In the genomic region with DNA sequence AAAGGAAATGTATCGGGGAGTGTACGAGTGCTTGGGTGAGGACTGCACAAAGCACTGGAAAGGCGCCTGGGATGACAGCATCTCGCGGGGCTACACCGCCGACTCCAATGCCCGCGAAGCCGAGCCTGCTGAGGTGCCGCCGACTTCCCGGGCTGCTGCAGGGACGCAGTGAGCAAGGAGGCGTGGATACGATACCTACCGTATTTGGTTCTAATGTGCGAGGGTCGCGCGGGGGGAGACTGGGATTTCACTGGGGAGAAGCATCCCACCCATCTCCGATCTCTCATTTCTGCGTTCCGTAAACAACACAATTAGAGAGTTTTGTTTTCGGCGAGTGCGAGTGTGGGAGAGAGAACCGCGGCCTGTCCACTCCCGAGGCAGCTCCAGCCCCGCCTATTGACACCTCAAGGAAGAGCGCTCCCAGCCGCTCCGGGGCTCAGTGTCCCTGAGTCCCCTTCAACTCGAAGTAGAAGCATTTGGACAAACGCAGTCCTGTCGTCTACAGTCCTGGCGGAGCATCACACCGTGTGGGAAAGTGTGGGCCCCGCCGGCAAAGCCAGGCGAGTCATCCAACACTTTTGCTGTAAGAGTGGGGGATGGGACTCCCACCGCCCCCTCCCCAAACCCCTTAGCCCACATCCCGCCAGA, we compare ENCODE assay signal across 8 cellular contexts. TPM values are rescaled to one million over a fixed set of nuclear protein-coding genes. Genes with fewer than 3 reads are reported as not detected.
A peak's percentile ranks its signal among the peaks of the same experiment; 100 is the strongest.
DNase-seq lines count a peak whose midpoint lies in the region; ATAC-seq and TF ChIP-seq lines count a peak whose summit lies in the region.

No MANE protein-coding gene starts in this region.

- H3K4me3 ChIP-seq in brain microvascular endothelial cell (ENCODE audit: low read depth, low read length) = peak overlapping the region; percentile 54

- peaks cover 76% of the 10 kb centered on the region for H3K27me3 Mint-ChIP-seq in activated CD4-positive, alpha-beta T cell treated with anti-CD3 and anti-CD28 coated beads for 36 hours
- peaks cover 96% of the 10 kb centered on the region for H3K27me3 Mint-ChIP-seq in stimulated activated memory B cell treated with anti-CD40 and anti-IgM and Interleukin-4, amounts not matched to agents 10 μg/mL and 1 μg/mL and 100 μg/mL, for 72 hours

- POLR2A ChIA-PET in activated CD4-positive, alpha-beta T cell treated with anti-CD3 and anti-CD28 coated beads for 36 hours (lab: Charles Lee) = no interaction called here

- in situ Hi-C loops in brain microvascular endothelial cell (cut with HindIII; ENCODE audit: low pct_ligation_motif_present, low sequenced_read_pairs) = no loop called here

- peak overlapping the region; percentile 65 for H3K4me3 Mint-ChIP-seq in activated CD4-positive, alpha-beta T cell treated with anti-CD3 and anti-CD28 coated beads for 36 hours
- peak overlapping the region; percentile 82 for H3K4me3 Mint-ChIP-seq in stimulated activated memory B cell treated with anti-CD40 and anti-IgM and Interleukin-4, amounts not matched to agents 10 μg/mL and 1 μg/mL and 100 μg/mL, for 72 hours

- intact Hi-C loops in activated CD4-positive, alpha-beta T cell treated with anti-CD3 and anti-CD28 coated beads for 36 hours (cut with DNase I, micrococcal nuclease) = loop anchor here in 1 of 2 experiments (2.0 kb wide), 1 partner anchor 513 kb away; no protein-coding TSS in a partner anchor

- H3K27ac ChIP-seq in brain microvascular endothelial cell = no peak overlapping the region

- H3K36me3 Mint-ChIP-seq in activated CD4-positive, alpha-beta T cell treated with anti-CD3 and anti-CD28 coated beads for 36 hours (ENCODE audit: low read depth) = no peaks in the 10 kb centered on the region
- peaks cover 4% of the 10 kb centered on the region for H3K36me3 Mint-ChIP-seq in stimulated activated memory B cell treated with anti-CD40 and anti-IgM and Interleukin-4, amounts not matched to agents 10 μg/mL and 1 μg/mL and 100 μg/mL, for 72 hours

- TF ChIP-seq CTCF in brain microvascular endothelial cell (IDR thresholded peaks at IDR 0.05; ENCODE audit: low read depth, low read length, missing control alignments) = no peak

- ATAC-seq in activated CD4-positive, alpha-beta T cell treated with anti-CD3 and anti-CD28 coated beads for 36 hours = peak; percentile 35
- peak; percentile 10 for ATAC-seq in HG02642 (IDR thresholded peaks at IDR 0.05; ENCODE audit: poor library complexity, unreplicated experiment)
- ATAC-seq in stimulated activated memory B cell treated with anti-CD40 and anti-IgM and Interleukin-4, amounts not matched to agents 10 μg/mL and 1 μg/mL and 100 μg/mL, for 72 hours = no peak

- peaks cover 88% of the 10 kb centered on the region for H3K27me3 ChIP-seq in brain microvascular endothelial cell (replicated peaks)

- CTCF ChIA-PET in activated CD4-positive, alpha-beta T cell treated with anti-CD3 and anti-CD28 coated beads for 36 hours (lab: Charles Lee) = interaction anchor here (2.6 kb wide), 1 partner anchor 7 kb away, joined by 10 read pairs; no protein-coding TSS in a partner anchor

- peak overlapping the region; percentile 21 for H3K27ac Mint-ChIP-seq in activated CD4-positive, alpha-beta T cell treated with anti-CD3 and anti-CD28 coated beads for 36 hours
- no peak overlapping the region for H3K27ac Mint-ChIP-seq in stimulated activated memory B cell treated with anti-CD40 and anti-IgM and Interleukin-4, amounts not matched to agents 10 μg/mL and 1 μg/mL and 100 μg/mL, for 72 hours

- H3K9me3 Mint-ChIP-seq in activated CD4-positive, alpha-beta T cell treated with anti-CD3 and anti-CD28 coated beads for 36 hours (ENCODE audit: low read depth) = no peaks in the 10 kb centered on the region
- no peaks in the 10 kb centered on the region for H3K9me3 Mint-ChIP-seq in stimulated activated memory B cell treated with anti-CD40 and anti-IgM and Interleukin-4, amounts not matched to agents 10 μg/mL and 1 μg/mL and 100 μg/mL, for 72 hours

- H3K4me1 Mint-ChIP-seq in activated CD4-positive, alpha-beta T cell treated with anti-CD3 and anti-CD28 coated beads for 36 hours = peaks cover 40% of the 10 kb centered on the region
- H3K4me1 Mint-ChIP-seq in stimulated activated memory B cell treated with anti-CD40 and anti-IgM and Interleukin-4, amounts not matched to agents 10 μg/mL and 1 μg/mL and 100 μg/mL, for 72 hours = peaks cover 56% of the 10 kb centered on the region

- DNase-seq in activated CD4-positive, alpha-beta T cell treated with anti-CD3 and anti-CD28 coated beads for 36 hours = peak; percentile 46
- no peak for DNase-seq in activated CD4-positive, alpha-beta T cell treated with anti-CD3 and anti-CD28 coated beads, Interleukin-2, amount 50 U/mL, for 4 hours
- DNase-seq in NCI-H226 = peak; percentile 9
- peak; percentile 21 for DNase-seq in brain microvascular endothelial cell
- DNase-seq in iris pigment epithelial cell (ENCODE audit: low read depth) = peak; percentile 27
- no peak for DNase-seq in GM19238 (ENCODE audit: insufficient read length, low spot score)

- no peaks in the 10 kb centered on the region for H3K36me3 ChIP-seq in brain microvascular endothelial cell (replicated peaks)

RNA-seq across cellular contexts. Expression of a gene that starts 1.8 kb away (rescaled TPM):
- total RNA-seq in activated CD4-positive, alpha-beta T cell treated with anti-CD3 and anti-CD28 coated beads for 36 hours = not detected

Comparison
In these comparisons a context has a peak if more than half of its experiments do, and no peak if none do; other contexts are left out.
1. DNase-seq: peak in activated CD4-positive, alpha-beta T cell treated with anti-CD3 and anti-CD28 coated beads for 36 hours (single experiment), NCI-H226 (single experiment), brain microvascular endothelial cell (single experiment) and iris pigment epithelial cell (single experiment); none in activated CD4-positive, alpha-beta T cell treated with anti-CD3 and anti-CD28 coated beads, Interleukin-2, amount 50 U/mL, for 4 hours (0 of 2) and GM19238 (single experiment).